Comparison of ENCODE assay signal across 8 cellular contexts in genomic region chr1:153958111-153958960, GRCh38. TPM values are rescaled to one million over a fixed set of nuclear protein-coding genes. Genes with fewer than 3 reads are reported as not detected.
DNase-seq lines count a peak whose midpoint lies in the region; ATAC-seq and TF ChIP-seq lines count a peak whose summit lies in the region.

A gene with protein sequence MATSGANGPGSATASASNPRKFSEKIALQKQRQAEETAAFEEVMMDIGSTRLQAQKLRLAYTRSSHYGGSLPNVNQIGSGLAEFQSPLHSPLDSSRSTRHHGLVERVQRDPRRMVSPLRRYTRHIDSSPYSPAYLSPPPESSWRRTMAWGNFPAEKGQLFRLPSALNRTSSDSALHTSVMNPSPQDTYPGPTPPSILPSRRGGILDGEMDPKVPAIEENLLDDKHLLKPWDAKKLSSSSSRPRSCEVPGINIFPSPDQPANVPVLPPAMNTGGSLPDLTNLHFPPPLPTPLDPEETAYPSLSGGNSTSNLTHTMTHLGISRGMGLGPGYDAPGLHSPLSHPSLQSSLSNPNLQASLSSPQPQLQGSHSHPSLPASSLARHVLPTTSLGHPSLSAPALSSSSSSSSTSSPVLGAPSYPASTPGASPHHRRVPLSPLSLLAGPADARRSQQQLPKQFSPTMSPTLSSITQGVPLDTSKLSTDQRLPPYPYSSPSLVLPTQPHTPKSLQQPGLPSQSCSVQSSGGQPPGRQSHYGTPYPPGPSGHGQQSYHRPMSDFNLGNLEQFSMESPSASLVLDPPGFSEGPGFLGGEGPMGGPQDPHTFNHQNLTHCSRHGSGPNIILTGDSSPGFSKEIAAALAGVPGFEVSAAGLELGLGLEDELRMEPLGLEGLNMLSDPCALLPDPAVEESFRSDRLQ (minus strand): TSS chr1:153958612. CDS start chr1:153958497, 115 bp downstream.

- 0% methylated on average over 69 to 74 of the region's 75 CpGs for WGBS in esophagus, 2 donors

- TF ChIP-seq CTCF in KMS-11 (conservative IDR thresholded peaks at IDR 0.05; ENCODE audit: low read depth, low read length) (no peak), Panc1 (IDR thresholded peaks at IDR 0.05) (no peak)

- POLR2A ChIA-PET in Panc1 (lab: Charles Lee): interaction anchor here (0.6 kb wide), 2 partner anchors 12 to 135 kb away, joined by 3 to 4 read pairs; partner anchors contain the start of gene DENND4B

- H3K36me3 ChIP-seq in KMS-11 (ENCODE audit: insufficient read depth) (no peaks in the 10 kb centered on the region), Panc1 (ENCODE audit: control insufficient read depth, insufficient read depth, low read length) (no peaks in the 10 kb centered on the region; the same call in 1 of the 2 replicates), esophagus (ENCODE audit: control insufficient read depth in 2 of 2, insufficient read depth in 2 of 2, low read length in 1 of 2) (peaks cover 0 to 12% of the 10 kb centered on the region in 2 donors), mucosa of stomach (ENCODE audit: control insufficient read depth, insufficient read depth, low read length) (no peaks in the 10 kb centered on the region)

- no peaks in the 10 kb centered on the region for H3K9me3 Mint-ChIP-seq in activated T-cell treated with anti-CD3 and anti-CD28 coated beads, Interleukin-2, amount 50 U/mL, for 4 hours

- in situ Hi-C loops in Panc1 (cut with HindIII; ENCODE audit: low pct_unique_long_range_greater_than_20kb, low sequenced_read_pairs): no loop called here

- H3K79me2 ChIP-seq in KMS-11 (ENCODE audit: insufficient read depth, low read depth): peaks cover 56% of the 10 kb centered on the region

- H2AFZ ChIP-seq in KMS-11 (ENCODE audit: low read depth): peak within 1 kb of the TSS; percentile 76

- H3K27me3 ChIP-seq in KMS-11 (ENCODE audit: insufficient read depth, low read depth) (no peaks in the 10 kb centered on the region), Panc1 (ENCODE audit: control insufficient read depth, insufficient read depth, low read length) (no peaks in the 10 kb centered on the region), esophagus (ENCODE audit: control insufficient read depth in 1 of 2, insufficient read depth in 2 of 2, low read length in 2 of 2) (no peaks in the 10 kb centered on the region), mucosa of stomach (ENCODE audit: control insufficient read depth, insufficient read depth, low read length) (no peaks in the 10 kb centered on the region)

- peaks cover 56% of the 10 kb centered on the region for H3K4me1 Mint-ChIP-seq in activated T-cell treated with anti-CD3 and anti-CD28 coated beads, Interleukin-2, amount 50 U/mL, for 4 hours (ENCODE audit: low read depth)

- peak within 1 kb of the TSS; percentile 98 for H3K4me3 Mint-ChIP-seq in activated T-cell treated with anti-CD3 and anti-CD28 coated beads, Interleukin-2, amount 50 U/mL, for 4 hours

- intact Hi-C loops in Panc1 (cut with micrococcal nuclease; ENCODE audit: unreplicated experiment): no loop called here

- DNase-seq in DMS53 treated with DMSO at 0.1 percent for 48 hours (lab: John Stamatoyannopoulos, UW; ENCODE audit: unreplicated experiment) (peak; percentile 98), Panc1 (ENCODE audit: low read depth, low spot score) (peak; percentile 97)
- DNase-seq in activated T-cell treated with anti-CD3 and anti-CD28 coated beads, Interleukin-2, amount 50 U/mL, for 4 hours: peak; percentile 94
- DNase-seq in stimulated activated CD8-positive, alpha-beta memory T cell treated with anti-CD3 and anti-CD28 coated beads, Interleukin-7, amount 100 ng/mL, for 1 hour (ENCODE audit: low read depth in 2 of 2): peak; percentile 92 to 93

- BruUV-seq in Panc1 (replicated peaks; lab: Mats Ljungman, UMichigan): no TSS peak

- peak within 1 kb of the TSS; percentile 70 for H3K4me2 ChIP-seq in KMS-11

- 0 out of 2 replicates have a peak, but pooled peaks cover 7% of the 10 kb centered on the region for H4K20me1 ChIP-seq in KMS-11 (ENCODE audit: insufficient read depth)

- H3K4me3 ChIP-seq in KMS-11 (IDR thresholded peaks at IDR 0.05; ENCODE audit: insufficient read depth, low read depth, low read length) (peak within 1 kb of the TSS; percentile 99), Panc1 (ENCODE audit: low read depth in 2 of 2, low read length in 2 of 2) (peak within 1 kb of the TSS; percentile 80 to 98), esophagus (ENCODE audit: low read depth in 1 of 2, low read length in 2 of 2) (peak within 1 kb of the TSS; percentile 83 to 95), mucosa of stomach (ENCODE audit: low read length) (peak within 1 kb of the TSS; percentile 53)

- H3K4me1 ChIP-seq in KMS-11 (ENCODE audit: low read depth, poor library complexity, severe bottlenecking): peaks cover 41% of the 10 kb centered on the region
- H3K4me1 ChIP-seq in Panc1 (ENCODE audit: control insufficient read depth, insufficient read depth, low read length): peaks cover 32% of the 10 kb centered on the region
- peaks cover 7 to 24% of the 10 kb centered on the region in 2 donors for H3K4me1 ChIP-seq in esophagus (ENCODE audit: control insufficient read depth in 2 of 2, insufficient read depth in 2 of 2, low read length in 1 of 2)
- H3K4me1 ChIP-seq in mucosa of stomach (ENCODE audit: control insufficient read depth, insufficient read depth, low read length): peaks cover 42% of the 10 kb centered on the region

- CTCF ChIA-PET in Panc1 (lab: Charles Lee): interaction anchor here (0.6 kb wide), 1 partner anchor 38 kb away, joined by 3 read pairs; no protein-coding TSS in a partner anchor

- peak; percentile 73 for ATAC-seq in GM21737 (IDR thresholded peaks at IDR 0.05; ENCODE audit: unreplicated experiment)
- peak; percentile 90 for ATAC-seq in Panc1
- peak; percentile 92 to 93 for ATAC-seq in activated T-cell treated with anti-CD3 and anti-CD28 coated beads, Interleukin-2, amount 50 U/mL, for 4 hours

- H3K27me3 Mint-ChIP-seq in activated T-cell treated with anti-CD3 and anti-CD28 coated beads, Interleukin-2, amount 50 U/mL, for 4 hours (ENCODE audit: low read depth): no peaks in the 10 kb centered on the region

- H3K27ac ChIP-seq in KMS-11: peak within 1 kb of the TSS; percentile 38
- H3K27ac ChIP-seq in Panc1 (ENCODE audit: low read length): peak within 1 kb of the TSS; percentile 86
- peak within 1 kb of the TSS; percentile 96 to 97 for H3K27ac ChIP-seq in esophagus (ENCODE audit: low read depth in 2 of 2, low read length in 1 of 2)

- H3K9me3 ChIP-seq in Panc1 (ENCODE audit: control insufficient read depth, insufficient read depth, low read depth, low read length) (no peaks in the 10 kb centered on the region), esophagus (ENCODE audit: control insufficient read depth in 2 of 2, insufficient read depth in 1 of 2, low read depth in 1 of 2, low read length in 1 of 2) (no peaks in the 10 kb centered on the region), mucosa of stomach (ENCODE audit: control insufficient read depth, low read length) (no peaks in the 10 kb centered on the region)

- peaks cover 9% of the 10 kb centered on the region for H3K36me3 Mint-ChIP-seq in activated T-cell treated with anti-CD3 and anti-CD28 coated beads, Interleukin-2, amount 50 U/mL, for 4 hours (ENCODE audit: insufficient read depth)

- H3K9ac ChIP-seq in KMS-11 (peak within 1 kb of the TSS; percentile 55), mucosa of stomach (ENCODE audit: low read length) (peak within 1 kb of the TSS; percentile 86)

RNA-seq across cellular contexts. Expression of the gene that starts here (rescaled TPM):
- total RNA-seq in Panc1 (2021; ENCODE audit: unreplicated experiment): 39.3 TPM
- 47.6 TPM for polyA plus RNA-seq in Panc1 (2012; ENCODE audit: insufficient read length)
- 10 to 100 TPM; 43.7 to 56.0 (median 51.7) TPM for total RNA-seq in activated T-cell treated with anti-CD3 and anti-CD28 coated beads, Interleukin-2, amount 50 U/mL, for 4 hours
- 10 to 100 TPM; 17.0 to 36.8 TPM for polyA plus RNA-seq in esophagus

Comparison
In these comparisons a context has a peak if more than half of its experiments do, and no peak if none do; other contexts are left out.
1. Peak in every context shown above with its lines: DNase-seq, ATAC-seq, H3K4me3 ChIP-seq and H3K27ac ChIP-seq.
2. H3K27ac ChIP-seq: peak in every context shown above with its lines; median percentile 96 in esophagus; 86 in Panc1; 38 in KMS-11.